8 cellular contexts compared by ENCODE assay signal in the genomic region with DNA sequence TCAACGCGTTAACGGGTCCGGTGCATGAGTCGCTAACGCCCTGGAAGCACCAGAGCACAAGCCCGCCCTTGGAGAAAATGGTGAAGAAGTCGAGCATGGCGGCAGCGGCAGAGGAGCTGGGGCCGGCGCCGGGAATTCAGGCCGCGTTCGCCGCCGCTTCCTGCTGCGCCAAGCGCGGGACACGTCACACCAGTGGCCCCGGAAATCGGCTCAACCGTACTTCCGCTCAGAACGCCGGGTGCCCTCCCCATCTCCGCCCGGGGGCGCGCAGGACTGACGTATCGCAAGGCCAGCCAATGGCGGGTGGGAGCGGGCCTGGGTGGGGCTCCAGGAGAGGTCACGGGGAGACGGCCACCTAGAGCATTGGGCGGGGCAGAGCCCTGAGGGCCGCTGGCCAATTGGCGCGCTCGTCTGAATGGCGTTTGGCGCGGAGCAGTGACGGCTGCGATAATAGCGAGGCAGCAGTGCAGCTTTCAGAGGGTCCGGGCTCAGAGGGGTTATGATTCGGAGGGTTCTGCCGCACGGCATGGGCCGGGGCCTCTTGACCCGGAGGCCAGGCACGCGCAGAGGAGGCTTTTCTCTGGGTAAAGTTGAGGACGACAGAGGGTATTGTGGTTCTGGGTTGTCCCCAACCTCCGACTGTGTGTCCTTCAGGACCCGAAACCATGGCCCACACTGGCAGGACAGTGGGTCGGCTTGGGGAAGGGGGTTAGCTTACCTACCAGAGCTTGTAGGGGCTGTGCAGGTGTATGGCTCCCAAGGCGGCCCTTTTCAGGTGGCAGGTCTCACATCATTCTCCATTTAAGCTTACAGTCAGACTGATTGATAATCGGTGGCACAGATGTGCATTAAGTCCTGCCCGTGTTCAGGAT. TPM values are rescaled to one million over a fixed set of nuclear protein-coding genes. Genes with fewer than 3 reads are reported as not detected.
DNase-seq lines count a peak whose midpoint lies in the region; ATAC-seq, FAIRE-seq and TF ChIP-seq lines count a peak whose summit lies in the region.

A gene (plus strand): TSS at position 447 of the 872 bp plus-strand sequence. CDS start 53 bp downstream, at position 500.
A gene with protein sequence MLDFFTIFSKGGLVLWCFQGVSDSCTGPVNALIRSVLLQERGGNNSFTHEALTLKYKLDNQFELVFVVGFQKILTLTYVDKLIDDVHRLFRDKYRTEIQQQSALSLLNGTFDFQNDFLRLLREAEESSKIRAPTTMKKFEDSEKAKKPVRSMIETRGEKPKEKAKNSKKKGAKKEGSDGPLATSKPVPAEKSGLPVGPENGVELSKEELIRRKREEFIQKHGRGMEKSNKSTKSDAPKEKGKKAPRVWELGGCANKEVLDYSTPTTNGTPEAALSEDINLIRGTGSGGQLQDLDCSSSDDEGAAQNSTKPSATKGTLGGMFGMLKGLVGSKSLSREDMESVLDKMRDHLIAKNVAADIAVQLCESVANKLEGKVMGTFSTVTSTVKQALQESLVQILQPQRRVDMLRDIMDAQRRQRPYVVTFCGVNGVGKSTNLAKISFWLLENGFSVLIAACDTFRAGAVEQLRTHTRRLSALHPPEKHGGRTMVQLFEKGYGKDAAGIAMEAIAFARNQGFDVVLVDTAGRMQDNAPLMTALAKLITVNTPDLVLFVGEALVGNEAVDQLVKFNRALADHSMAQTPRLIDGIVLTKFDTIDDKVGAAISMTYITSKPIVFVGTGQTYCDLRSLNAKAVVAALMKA (minus strand): TSS at position 188 of the 872 bp plus-strand sequence. CDS start 91 bp downstream, at position 97.

- H3K4me1 ChIP-seq in IMR-90 (ENCODE audit: control insufficient read depth, insufficient read depth, low read length) (peaks cover 3% of the 10 kb centered on the region; the same call in 1 of the 2 replicates), endothelial cell of umbilical vein (ENCODE audit: control insufficient read depth, extremely low read depth, insufficient read depth, low read length) (peaks cover 12% of the 10 kb centered on the region)

- H2AFZ ChIP-seq in IMR-90 (replicated peaks; ENCODE audit: low read length, poor library complexity), result peak within 1 kb of the TSS; percentile 98
- H2AFZ ChIP-seq in endothelial cell of umbilical vein (ENCODE audit: low read depth, low read length), result peak within 1 kb of the TSS; percentile 68

- H3K23ac ChIP-seq in IMR-90 (ENCODE audit: low read depth, low read length), result peak within 1 kb of the TSS; percentile 99

- DNase-seq in DMS 273 (lab: John Stamatoyannopoulos, UW; ENCODE audit: unreplicated experiment), result peak; percentile 99
- peak; percentile 99 for DNase-seq in IMR-90
- DNase-seq in OCI-M1 (lab: John Stamatoyannopoulos, UW), result peak; percentile 100
- DNase-seq in activated T-cell treated with anti-CD3 and anti-CD28 coated beads for 24 hours (ENCODE audit: low read depth), result peak; percentile 100
- DNase-seq in endothelial cell of umbilical vein (ENCODE audit: low read depth, low spot score), result peak; percentile 99
- DNase-seq in middle frontal gyrus (ENCODE audit: extremely low spot score, low spot score), result peak; percentile 99
- peak; percentile 99 to 100 for DNase-seq in stimulated activated CD8-positive, alpha-beta memory T cell treated with anti-CD3 and anti-CD28 coated beads, Interleukin-2, amount 100 ng/mL, for 48 hours (ENCODE audit: low read depth in 2 of 2)

- CTCF ChIA-PET in IMR-90 (lab: Yijun Ruan, JAX), result no interaction called here
- CTCF ChIA-PET in endothelial cell of umbilical vein (lab: Charles Lee), result interaction anchor here (0.7 to 1.4 kb wide), 3 partner anchors 37 to 212 kb away, joined by 3 to 4 read pairs (median 4); no protein-coding TSS in a partner anchor

- H4K20me1 ChIP-seq in IMR-90 (ENCODE audit: insufficient read depth, low read length) (peaks cover 5% of the 10 kb centered on the region; the same call in 1 of the 2 replicates), endothelial cell of umbilical vein (replicated peaks; ENCODE audit: control insufficient read depth, extremely low read depth, insufficient read depth, low read length) (no peaks in the 10 kb centered on the region)

- H2AK5ac ChIP-seq in IMR-90 (ENCODE audit: low read depth, low read length), result peak within 1 kb of the TSS; percentile 97

- peak within 1 kb of the TSS; percentile 98 for H3K56ac ChIP-seq in IMR-90 (ENCODE audit: extremely low read depth, insufficient read depth, low read length)

- WGBS in IMR-90 (ENCODE audit: extremely low coverage in 2 of 2, insufficient read length in 1 of 2), 2 experiments, result 1% methylated on average over 47 of the region's 64 CpGs; no CpG with 5 or more reads in 1 of the 2 experiments

- H3K9me3 ChIP-seq in IMR-90 (ENCODE audit: control insufficient read depth, insufficient read depth, low read length) (no peaks in the 10 kb centered on the region), endothelial cell of umbilical vein (replicated peaks; ENCODE audit: control insufficient read depth, insufficient read depth, low read length) (no peaks in the 10 kb centered on the region)

- H2BK20ac ChIP-seq in IMR-90 (ENCODE audit: low read depth, low read length), result peak within 1 kb of the TSS; percentile 50; the same call in 1 of the 2 replicates

- peak within 1 kb of the TSS; percentile 100 for H3K14ac ChIP-seq in IMR-90 (replicated peaks; ENCODE audit: low read depth, low read length)

- H3K36me3 ChIP-seq in IMR-90 (ENCODE audit: control insufficient read depth, insufficient read depth, low read length) (peaks cover 39% of the 10 kb centered on the region), endothelial cell of umbilical vein (ENCODE audit: control insufficient read depth in 2 of 2, extremely low read depth in 1 of 2, insufficient read depth in 2 of 2, low read length in 2 of 2) (peaks cover 29 to 31% of the 10 kb centered on the region in 2 experiments)

- peak within 1 kb of the TSS; percentile 99 to 100 for H4K8ac ChIP-seq in IMR-90 (ENCODE audit: low read depth in 2 of 2, low read length in 2 of 2)

- BruUV-seq in IMR-90 (replicated peaks; lab: Mats Ljungman, UMichigan) (TSS peak; percentile 48), endothelial cell of umbilical vein (replicated peaks; lab: Mats Ljungman, UMichigan) (TSS peak; percentile 83)

- peak within 1 kb of the TSS; percentile 85 for H2BK120ac ChIP-seq in IMR-90 (ENCODE audit: low read depth, low read length)

- peak within 1 kb of the TSS; percentile 83 for H2BK5ac ChIP-seq in IMR-90 (ENCODE audit: low read depth, low read length, poor library complexity, severe bottlenecking)

- H2BK15ac ChIP-seq in IMR-90 (ENCODE audit: low read depth, low read length), result peak within 1 kb of the TSS; percentile 45; the same call in 1 of the 3 replicates

- POLR2A ChIA-PET in IMR-90 (lab: Charles Lee; ENCODE audit: unreplicated experiment), result no interaction called here
- POLR2A ChIA-PET in endothelial cell of umbilical vein (lab: Charles Lee), result interaction anchor here (0.6 to 0.9 kb wide), 2 partner anchors 35 to 702 kb away, joined by 4 read pairs; a partner anchor contains a TSS

- H4K91ac ChIP-seq in IMR-90 (ENCODE audit: insufficient read depth, low read depth, low read length), result peak within 1 kb of the TSS; percentile 98

- dilution Hi-C loops in IMR-90 (cut with HindIII; ENCODE audit: low sequenced_read_pairs, unreplicated experiment) (no loop called here), endothelial cell of umbilical vein (cut with MboI; ENCODE audit: extremely low pct_ligation_motif_present, low sequenced_read_pairs) (no loop called here)

- TF ChIP-seq CTCF in IMR-90 (conservative IDR thresholded peaks at IDR 0.05; ENCODE audit: low read depth, low read length) (no peak), endothelial cell of umbilical vein (IDR thresholded peaks at IDR 0.05; ENCODE audit: extremely low read depth in 1 of 2, insufficient read depth in 1 of 2, low read depth in 1 of 2, low read length in 2 of 2) (no peak)

- H3K4me2 ChIP-seq in IMR-90 (ENCODE audit: low read depth, low read length) (peak within 1 kb of the TSS; percentile 99), endothelial cell of umbilical vein (ENCODE audit: insufficient read depth, low read length) (peak within 1 kb of the TSS; percentile 95)

- H3K9ac ChIP-seq in IMR-90 (ENCODE audit: low read depth, low read length) (peak within 1 kb of the TSS; percentile 99), endothelial cell of umbilical vein (replicated peaks; ENCODE audit: extremely low read depth, insufficient read depth, low read length) (peak within 1 kb of the TSS; percentile 91)

- peak within 1 kb of the TSS; percentile 91 for H3K18ac ChIP-seq in IMR-90 (ENCODE audit: low read depth, low read length)

- intact Hi-C loops in IMR-90 (cut with micrococcal nuclease), result no loop called here
- intact Hi-C loops in endothelial cell of umbilical vein (cut with micrococcal nuclease), result loop anchor here (1.0 to 10.0 kb wide), 5 partner anchors 13 to 344 kb away; a partner anchor contains a TSS

- peaks cover 44 to 73% of the 10 kb centered on the region in 2 experiments for H3K79me1 ChIP-seq in IMR-90 (ENCODE audit: low read depth in 1 of 2, low read length in 2 of 2)

- H3K79me2 ChIP-seq in endothelial cell of umbilical vein (ENCODE audit: control insufficient read depth, insufficient read depth, low read length), result peaks cover 22% of the 10 kb centered on the region

- peak within 1 kb of the TSS; percentile 99 for H3K4ac ChIP-seq in IMR-90 (ENCODE audit: low read depth, low read length)

- peak; percentile 86 for TF ChIP-seq POLR2A in IMR-90 (IDR thresholded peaks at IDR 0.05; ENCODE audit: low read depth, low read length)
- peak; percentile 92 for TF ChIP-seq POLR2A in endothelial cell of umbilical vein (IDR thresholded peaks at IDR 0.05; ENCODE audit: low read depth, low read length)

- peak within 1 kb of the TSS; percentile 94 for H4K5ac ChIP-seq in IMR-90 (ENCODE audit: low read depth, low read length)

- H3K27me3 ChIP-seq in IMR-90 (ENCODE audit: control insufficient read depth, insufficient read depth, low read length) (no peaks in the 10 kb centered on the region), endothelial cell of umbilical vein (ENCODE audit: control insufficient read depth in 2 of 2, insufficient read depth in 2 of 2, low read length in 2 of 2) (no peaks in the 10 kb centered on the region)

- peak within 1 kb of the TSS; percentile 86 for H3K4me3 ChIP-seq in IMR-90 (ENCODE audit: insufficient read depth, low read depth, low read length)
- H3K4me3 ChIP-seq in endothelial cell of umbilical vein (replicated peaks in 1 of 3; ENCODE audit: insufficient read depth in 1 of 3, low read depth in 1 of 3, low read length in 3 of 3), result peak within 1 kb of the TSS; percentile 81 to 92 (median 87)

- peak within 1 kb of the TSS; percentile 97 for H3K27ac ChIP-seq in IMR-90 (ENCODE audit: insufficient read depth, low read length)
- H3K27ac ChIP-seq in endothelial cell of umbilical vein (ENCODE audit: insufficient read depth, low read depth, low read length), result peak within 1 kb of the TSS; percentile 82

- in situ Hi-C loops in IMR-90 (cut with MboI; ENCODE audit: low sequenced_read_pairs), result no loop called here

- peak; percentile 99 for FAIRE-seq in endothelial cell of umbilical vein (lab: Jason Lieb, UNC)

- H2AK9ac ChIP-seq in IMR-90 (replicated peaks; ENCODE audit: low read depth, low read length, poor library complexity), result peak within 1 kb of the TSS; percentile 97

- H3K9me1 ChIP-seq in IMR-90 (ENCODE audit: insufficient read depth, low read length) (peaks cover 12% of the 10 kb centered on the region), endothelial cell of umbilical vein (replicated peaks; ENCODE audit: control insufficient read depth, extremely low read depth, insufficient read depth, low read length) (no peaks in the 10 kb centered on the region)

- no peak for TF ChIP-seq RAD21 in IMR-90 (IDR thresholded peaks at IDR 0.05; ENCODE audit: low read length)

- ATAC-seq in GM21528 (IDR thresholded peaks at IDR 0.05; ENCODE audit: low FRiP score, unreplicated experiment) (peak; percentile 98), IMR-90 (ENCODE audit: low read depth) (peak; percentile 100)

RNA-seq across cellular contexts. Expression of the first gene that starts in this region (rescaled TPM):
- total RNA-seq in IMR-90 (2012; rRNA removed) (15.1 and 15.3 TPM in 2 replicates), endothelial cell of umbilical vein (31.0 and 33.5 TPM in 2 replicates)
- polyA plus RNA-seq in IMR-90 (2012; rRNA removed) (28.3 and 28.8 TPM in 2 replicates), endothelial cell of umbilical vein (32.4 and 33.4 TPM in 2 replicates)
- polyA plus RNA-seq in IMR-90 (2012; cell fraction: cytosol; rRNA removed), result 15.9 and 25.4 TPM in 2 replicates
- 49.6 and 75.7 TPM in 2 replicates for polyA plus RNA-seq in IMR-90 (2012; cell fraction: nucleus; rRNA removed; ENCODE audit: low replicate concordance)
- polyA plus RNA-seq in endothelial cell of umbilical vein (2011; cell fraction: cytosol; rRNA removed), result 20.6 and 20.8 TPM in 2 replicates
- polyA plus RNA-seq in endothelial cell of umbilical vein (2011; cell fraction: nucleus; rRNA removed), result 49.7 and 51.3 TPM in 2 replicates
- 17.4 and 18.1 TPM in 2 replicates for polyA plus RNA-seq in endothelial cell of umbilical vein (2012)
- polyA minus RNA-seq in endothelial cell of umbilical vein, result 21.5 and 29.3 TPM in 2 replicates
- polyA minus RNA-seq in endothelial cell of umbilical vein (2011; cell fraction: cytosol; rRNA and poly(A)+ RNA removed), result 16.2 TPM
- 18.3 and 19.4 TPM in 2 replicates for polyA minus RNA-seq in endothelial cell of umbilical vein (2011; cell fraction: nucleus; rRNA and poly(A)+ RNA removed)

RNA-seq across cellular contexts. Expression of the second gene that starts in this region (rescaled TPM):
- 105 and 108 TPM in 2 replicates for total RNA-seq in IMR-90 (2012; rRNA removed)
- 126 and 131 TPM in 2 replicates for polyA plus RNA-seq in IMR-90 (2012; rRNA removed)
- polyA plus RNA-seq in IMR-90 (2012; cell fraction: cytosol; rRNA removed), result 88.5 and 95.3 TPM in 2 replicates
- polyA plus RNA-seq in IMR-90 (2012; cell fraction: nucleus; rRNA removed; ENCODE audit: low replicate concordance), result 126 and 190 TPM in 2 replicates
- total RNA-seq in endothelial cell of umbilical vein, result 104 and 106 TPM in 2 replicates
- polyA plus RNA-seq in endothelial cell of umbilical vein, result 116 TPM in 2 replicates
- 88.1 and 97.4 TPM in 2 replicates for polyA plus RNA-seq in endothelial cell of umbilical vein (2011; cell fraction: cytosol; rRNA removed)
- polyA plus RNA-seq in endothelial cell of umbilical vein (2011; cell fraction: nucleus; rRNA removed), result 213 and 215 TPM in 2 replicates
- polyA plus RNA-seq in endothelial cell of umbilical vein (2012), result 103 and 108 TPM in 2 replicates
- 136 and 158 TPM in 2 replicates for polyA minus RNA-seq in endothelial cell of umbilical vein
- 36.8 TPM for polyA minus RNA-seq in endothelial cell of umbilical vein (2011; cell fraction: cytosol; rRNA and poly(A)+ RNA removed)
- 84.8 and 95.7 TPM in 2 replicates for polyA minus RNA-seq in endothelial cell of umbilical vein (2011; cell fraction: nucleus; rRNA and poly(A)+ RNA removed)

Comparison
In these comparisons a context has a peak if more than half of its experiments do, and no peak if none do; other contexts are left out.
1. Peak in every context shown above with its lines: DNase-seq, ATAC-seq, H3K4me3 ChIP-seq and H3K27ac ChIP-seq.